Comparison of ENCODE assay signal across 8 cellular contexts in the genomic region with DNA sequence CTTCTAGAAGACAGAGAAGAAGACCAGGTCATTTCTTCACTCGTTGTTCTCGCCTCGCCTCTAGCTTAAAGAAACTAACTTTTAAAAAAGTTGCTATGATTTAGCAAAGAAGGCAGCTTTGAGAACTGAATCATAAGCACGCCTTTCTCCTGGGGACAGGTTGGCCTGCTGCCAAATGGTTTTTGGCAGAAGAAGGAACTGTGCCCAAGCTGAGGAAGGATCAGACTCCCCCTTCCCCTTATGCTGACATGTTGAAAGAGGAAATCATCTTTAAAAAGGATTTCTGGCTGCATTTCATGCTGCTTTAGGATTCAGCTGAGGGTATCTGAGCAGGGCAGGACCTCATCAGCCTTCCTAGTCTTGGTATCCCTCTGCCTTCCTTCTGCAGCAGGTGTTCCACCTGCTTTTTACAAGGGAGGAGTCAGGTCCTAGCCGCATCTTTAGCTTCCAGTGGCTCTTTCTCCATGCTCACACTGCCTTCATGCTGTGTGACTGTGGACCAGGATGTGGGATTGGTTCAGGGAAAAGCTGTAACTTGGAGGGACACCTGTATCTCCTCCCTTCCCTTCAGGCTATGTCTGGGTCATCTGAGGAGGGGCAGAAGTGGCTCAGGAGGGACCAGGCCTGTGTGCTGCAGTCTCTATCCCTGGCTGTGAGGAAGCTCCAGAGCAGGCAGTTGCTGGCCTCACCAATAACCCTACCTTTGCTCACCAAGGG. TPM values are rescaled to one million over a fixed set of nuclear protein-coding genes. Genes with fewer than 3 reads are reported as not detected.
DNase-seq lines count a peak whose midpoint lies in the region; ATAC-seq, FAIRE-seq and TF ChIP-seq lines count a peak whose summit lies in the region.

No MANE protein-coding gene starts in this region.

- peaks cover 3 to 63% of the 10 kb centered on the region in 2 donors for H3K36me3 ChIP-seq in gastroesophageal sphincter
- no peaks in the 10 kb centered on the region for H3K36me3 ChIP-seq in CD8-positive, alpha-beta memory T cell (ENCODE audit: insufficient read depth, low read length)

- no peak for FAIRE-seq in RCC 7860 (lab: Jason Lieb, UNC)
- no peak for FAIRE-seq in GM19239 (lab: Jason Lieb, UNC)

- H3K27me3 ChIP-seq in gastroesophageal sphincter: no peaks in the 10 kb centered on the region
- no peaks in the 10 kb centered on the region for H3K27me3 ChIP-seq in CD8-positive, alpha-beta memory T cell (ENCODE audit: insufficient read depth, low read length, poor library complexity, severe bottlenecking)

- CTCF ChIA-PET in CD8-positive, alpha-beta memory T cell (lab: Charles Lee): no interaction called here

- peaks cover 49% of the 10 kb centered on the region for H3K4me1 Mint-ChIP-seq in HFFc6 (ENCODE audit: low read depth)
- H3K4me1 Mint-ChIP-seq in CD8-positive, alpha-beta memory T cell: no peaks in the 10 kb centered on the region

- H3K4me3 Mint-ChIP-seq in HFFc6: peak overlapping the region; percentile 42
- H3K4me3 Mint-ChIP-seq in CD8-positive, alpha-beta memory T cell: no peak overlapping the region

- peak overlapping the region; percentile 93 to 96 (median 94) for H3K27ac ChIP-seq in gastroesophageal sphincter
- H3K27ac ChIP-seq in skin epidermis: peak overlapping the region in 11 of 21 experiments; percentile 24 to 73 (median 44)
- H3K27ac ChIP-seq in CD8-positive, alpha-beta memory T cell (ENCODE audit: low read depth, low read length): no peak overlapping the region

- H3K4me1 ChIP-seq in gastroesophageal sphincter: peaks cover 0 to 98% (median 7%) of the 10 kb centered on the region in 3 donors
- no peaks in the 10 kb centered on the region for H3K4me1 ChIP-seq in CD8-positive, alpha-beta memory T cell (ENCODE audit: insufficient read depth, low read length)

- H3K36me3 Mint-ChIP-seq in HFFc6 (ENCODE audit: low read depth): peaks cover 51% of the 10 kb centered on the region
- H3K36me3 Mint-ChIP-seq in CD8-positive, alpha-beta memory T cell: peaks cover 0 to 2% (median 2%) of the 10 kb centered on the region in 3 donors

- H3K9me3 Mint-ChIP-seq in HFFc6: no peaks in the 10 kb centered on the region
- H3K9me3 Mint-ChIP-seq in CD8-positive, alpha-beta memory T cell: no peaks in the 10 kb centered on the region

- DNase-seq in HFFc6: peak; percentile 37
- DNase-seq in SKM-1 treated with dmso at 0.1 percent for 144 hours (lab: John Stamatoyannopoulos, UW; ENCODE audit: unreplicated experiment): peak; percentile 86
- no peak for DNase-seq in RCC 7860 (ENCODE audit: low spot score)
- DNase-seq in GM19239 (ENCODE audit: insufficient read length, low spot score): no peak
- DNase-seq in ACHN: no peak
- DNase-seq in CD8-positive, alpha-beta memory T cell: no peak

- peak; percentile 48 for ATAC-seq in gastroesophageal sphincter

- peak overlapping the region; percentile 48; the same call in 1 of the 2 replicates for H3K27ac Mint-ChIP-seq in HFFc6
- H3K27ac Mint-ChIP-seq in CD8-positive, alpha-beta memory T cell: no peak overlapping the region

- peak in 1 of 2 donors; percentile 9 for TF ChIP-seq POLR2A in gastroesophageal sphincter (IDR thresholded peaks at IDR 0.05)

- TF ChIP-seq CTCF in HFFc6 (IDR thresholded peaks at IDR 0.05): no peak
- no peak for TF ChIP-seq CTCF in gastroesophageal sphincter (IDR thresholded peaks at IDR 0.05)

- H3K27me3 Mint-ChIP-seq in HFFc6 (ENCODE audit: insufficient read depth): peaks cover 29% of the 10 kb centered on the region
- H3K27me3 Mint-ChIP-seq in CD8-positive, alpha-beta memory T cell: no peaks in the 10 kb centered on the region

- peak overlapping the region; percentile 53 to 61 for H3K4me3 ChIP-seq in gastroesophageal sphincter
- H3K4me3 ChIP-seq in skin epidermis: no peak overlapping the region
- H3K4me3 ChIP-seq in CD8-positive, alpha-beta memory T cell (ENCODE audit: low read length): no peak overlapping the region

- in situ Hi-C loops in ACHN (cut with HindIII; ENCODE audit: low pct_ligation_motif_present, low pct_unique_long_range_greater_than_20kb, low sequenced_read_pairs): no loop called here

- 17 to 19% methylated on average over 4 of the region's 5 CpGs for WGBS in gastroesophageal sphincter (ENCODE audit: low coverage in 1 of 2), 2 donors

- no peak for TF ChIP-seq EP300 in gastroesophageal sphincter (IDR thresholded peaks at IDR 0.05)

- no peaks in the 10 kb centered on the region for H3K9me3 ChIP-seq in gastroesophageal sphincter
- H3K9me3 ChIP-seq in CD8-positive, alpha-beta memory T cell (ENCODE audit: low read length): no peaks in the 10 kb centered on the region

- POLR2A ChIA-PET in CD8-positive, alpha-beta memory T cell (lab: Charles Lee): no interaction called here

RNA-seq across cellular contexts. Expression of gene HACD2, which starts 34.1 kb away (rescaled TPM):
- total RNA-seq in HFFc6 (2021; fragmentation: NEBNext Ultra II Directional; extraction: Animal tissue kit (Norgen Biotek cat#: 25700)): 10 to 100 TPM; 56.6 to 85.7 (median 75.7) TPM
- 10 to 100 TPM; 21.3 to 36.7 (median 28.1) TPM for total RNA-seq in gastroesophageal sphincter
- 10 to 100 TPM; 33.0 to 33.3 TPM for total RNA-seq in CD8-positive, alpha-beta memory T cell
- polyA plus RNA-seq in CD8-positive, alpha-beta memory T cell: 25.9 TPM

Comparison
In these comparisons a context has a peak if more than half of its experiments do, and no peak if none do; other contexts are left out.
1. DNase-seq: peak in HFFc6 (single experiment) and SKM-1 treated with dmso at 0.1 percent for 144 hours (single experiment); none in RCC 7860 (single experiment), GM19239 (single experiment), ACHN (single experiment) and CD8-positive, alpha-beta memory T cell (0 of 5).
2. H3K4me3 ChIP-seq: peak in gastroesophageal sphincter (2 of 2); none in skin epidermis (0 of 7) and CD8-positive, alpha-beta memory T cell (single experiment).